In the genomic region with DNA sequence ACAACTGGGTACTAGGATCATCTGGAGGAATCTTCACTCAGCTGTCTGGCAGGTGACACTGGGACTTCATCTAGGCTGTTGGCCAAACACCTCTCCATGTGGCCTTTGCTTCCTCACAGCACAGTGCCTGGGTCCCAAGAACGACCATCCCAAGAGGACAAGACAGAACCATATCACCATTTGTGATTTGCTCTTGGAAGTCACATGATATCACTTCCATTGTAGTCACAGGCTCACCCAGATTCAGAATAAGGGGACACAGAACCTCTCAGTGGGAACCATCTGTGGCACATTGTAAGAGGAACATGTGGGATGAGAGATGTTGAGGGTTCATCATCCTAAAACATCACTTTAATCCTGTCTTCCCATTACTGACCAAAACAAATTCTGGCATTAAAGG, we compare ENCODE assay signal across 1 cellular context.
TF ChIP-seq lines count a peak whose summit lies in the region.

No MANE protein-coding gene starts in this region.

TF ChIP-seq in K562, 482 proteins besides CTCF, POLR2A, EP300 and RAD21:
- TF ChIP-seq SETDB1 (IDR thresholded peaks at IDR 0.05; ENCODE audit: low read length), result no peak
- TF ChIP-seq RAD51 (IDR thresholded peaks at IDR 0.05; ENCODE audit: borderline replicate concordance, low read depth), result peak; percentile 34; the same call in 1 of the 2 replicates
- TF ChIP-seq, protein P1, sequence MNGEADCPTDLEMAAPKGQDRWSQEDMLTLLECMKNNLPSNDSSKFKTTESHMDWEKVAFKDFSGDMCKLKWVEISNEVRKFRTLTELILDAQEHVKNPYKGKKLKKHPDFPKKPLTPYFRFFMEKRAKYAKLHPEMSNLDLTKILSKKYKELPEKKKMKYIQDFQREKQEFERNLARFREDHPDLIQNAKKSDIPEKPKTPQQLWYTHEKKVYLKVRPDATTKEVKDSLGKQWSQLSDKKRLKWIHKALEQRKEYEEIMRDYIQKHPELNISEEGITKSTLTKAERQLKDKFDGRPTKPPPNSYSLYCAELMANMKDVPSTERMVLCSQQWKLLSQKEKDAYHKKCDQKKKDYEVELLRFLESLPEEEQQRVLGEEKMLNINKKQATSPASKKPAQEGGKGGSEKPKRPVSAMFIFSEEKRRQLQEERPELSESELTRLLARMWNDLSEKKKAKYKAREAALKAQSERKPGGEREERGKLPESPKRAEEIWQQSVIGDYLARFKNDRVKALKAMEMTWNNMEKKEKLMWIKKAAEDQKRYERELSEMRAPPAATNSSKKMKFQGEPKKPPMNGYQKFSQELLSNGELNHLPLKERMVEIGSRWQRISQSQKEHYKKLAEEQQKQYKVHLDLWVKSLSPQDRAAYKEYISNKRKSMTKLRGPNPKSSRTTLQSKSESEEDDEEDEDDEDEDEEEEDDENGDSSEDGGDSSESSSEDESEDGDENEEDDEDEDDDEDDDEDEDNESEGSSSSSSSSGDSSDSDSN (IDR thresholded peaks at IDR 0.05; ENCODE audit: borderline replicate concordance in 1 of 2, low read depth in 2 of 2, low read length in 2 of 2), result no peak
- TF ChIP-seq SLC30A9 (CRISPR knock-in tag; IDR thresholded peaks at IDR 0.05), result no peak
- TF ChIP-seq ILF3 (IDR thresholded peaks at IDR 0.05; ENCODE audit: borderline replicate concordance), result no peak
- no peak for TF ChIP-seq MEIS2 (IDR thresholded peaks at IDR 0.05; ENCODE audit: partially characterized antibody)
- TF ChIP-seq NCOR1 (IDR thresholded peaks at IDR 0.05), result no peak
- TF ChIP-seq, protein P2, sequence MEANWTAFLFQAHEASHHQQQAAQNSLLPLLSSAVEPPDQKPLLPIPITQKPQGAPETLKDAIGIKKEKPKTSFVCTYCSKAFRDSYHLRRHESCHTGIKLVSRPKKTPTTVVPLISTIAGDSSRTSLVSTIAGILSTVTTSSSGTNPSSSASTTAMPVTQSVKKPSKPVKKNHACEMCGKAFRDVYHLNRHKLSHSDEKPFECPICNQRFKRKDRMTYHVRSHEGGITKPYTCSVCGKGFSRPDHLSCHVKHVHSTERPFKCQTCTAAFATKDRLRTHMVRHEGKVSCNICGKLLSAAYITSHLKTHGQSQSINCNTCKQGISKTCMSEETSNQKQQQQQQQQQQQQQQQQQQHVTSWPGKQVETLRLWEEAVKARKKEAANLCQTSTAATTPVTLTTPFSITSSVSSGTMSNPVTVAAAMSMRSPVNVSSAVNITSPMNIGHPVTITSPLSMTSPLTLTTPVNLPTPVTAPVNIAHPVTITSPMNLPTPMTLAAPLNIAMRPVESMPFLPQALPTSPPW (CRISPR knock-in tag; IDR thresholded peaks at IDR 0.05), result no peak
- TF ChIP-seq BCOR (IDR thresholded peaks at IDR 0.05), result no peak
- TF ChIP-seq, protein P3, sequence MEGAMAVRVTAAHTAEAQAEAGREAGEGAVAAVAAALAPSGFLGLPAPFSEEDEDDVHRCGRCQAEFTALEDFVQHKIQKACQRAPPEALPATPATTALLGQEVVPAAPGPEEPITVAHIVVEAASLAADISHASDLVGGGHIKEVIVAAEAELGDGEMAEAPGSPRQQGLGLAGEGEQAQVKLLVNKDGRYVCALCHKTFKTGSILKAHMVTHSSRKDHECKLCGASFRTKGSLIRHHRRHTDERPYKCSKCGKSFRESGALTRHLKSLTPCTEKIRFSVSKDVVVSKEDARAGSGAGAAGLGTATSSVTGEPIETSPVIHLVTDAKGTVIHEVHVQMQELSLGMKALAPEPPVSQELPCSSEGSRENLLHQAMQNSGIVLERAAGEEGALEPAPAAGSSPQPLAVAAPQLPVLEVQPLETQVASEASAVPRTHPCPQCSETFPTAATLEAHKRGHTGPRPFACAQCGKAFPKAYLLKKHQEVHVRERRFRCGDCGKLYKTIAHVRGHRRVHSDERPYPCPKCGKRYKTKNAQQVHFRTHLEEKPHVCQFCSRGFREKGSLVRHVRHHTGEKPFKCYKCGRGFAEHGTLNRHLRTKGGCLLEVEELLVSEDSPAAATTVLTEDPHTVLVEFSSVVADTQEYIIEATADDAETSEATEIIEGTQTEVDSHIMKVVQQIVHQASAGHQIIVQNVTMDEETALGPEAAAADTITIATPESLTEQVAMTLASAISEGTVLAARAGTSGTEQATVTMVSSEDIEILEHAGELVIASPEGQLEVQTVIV (CRISPR knock-in tag; IDR thresholded peaks at IDR 0.05; ENCODE audit: borderline replicate concordance), result no peak
- TF ChIP-seq, protein P4, sequence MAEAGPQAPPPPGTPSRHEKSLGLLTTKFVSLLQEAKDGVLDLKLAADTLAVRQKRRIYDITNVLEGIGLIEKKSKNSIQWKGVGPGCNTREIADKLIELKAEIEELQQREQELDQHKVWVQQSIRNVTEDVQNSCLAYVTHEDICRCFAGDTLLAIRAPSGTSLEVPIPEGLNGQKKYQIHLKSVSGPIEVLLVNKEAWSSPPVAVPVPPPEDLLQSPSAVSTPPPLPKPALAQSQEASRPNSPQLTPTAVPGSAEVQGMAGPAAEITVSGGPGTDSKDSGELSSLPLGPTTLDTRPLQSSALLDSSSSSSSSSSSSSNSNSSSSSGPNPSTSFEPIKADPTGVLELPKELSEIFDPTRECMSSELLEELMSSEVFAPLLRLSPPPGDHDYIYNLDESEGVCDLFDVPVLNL (CRISPR knock-in tag; IDR thresholded peaks at IDR 0.05; ENCODE audit: low read depth), result no peak
- no peak for TF ChIP-seq SMARCA4 (IDR thresholded peaks at IDR 0.05)
- TF ChIP-seq PCBP2 (IDR thresholded peaks at IDR 0.05; ENCODE audit: low read depth, low read length, poor library complexity, severe bottlenecking), result no peak
- TF ChIP-seq TOE1 (IDR thresholded peaks at IDR 0.05; ENCODE audit: borderline replicate concordance), result 0 out of 2 replicates have a peak, but pooled peaks have one; percentile 60
- TF ChIP-seq TOE1 (CRISPR knock-in tag; IDR thresholded peaks at IDR 0.05; ENCODE audit: borderline replicate concordance, low read depth), result no peak
- no peak for TF ChIP-seq DACH1 (IDR thresholded peaks at IDR 0.05; ENCODE audit: partially characterized antibody)
- TF ChIP-seq TSC22D4 (tag; IDR thresholded peaks at IDR 0.05), result no peak
- no peak for TF ChIP-seq HLTF (IDR thresholded peaks at IDR 0.05)
- no peak for TF ChIP-seq ZKSCAN3 (CRISPR knock-in tag; IDR thresholded peaks at IDR 0.05)
- TF ChIP-seq, protein P5, sequence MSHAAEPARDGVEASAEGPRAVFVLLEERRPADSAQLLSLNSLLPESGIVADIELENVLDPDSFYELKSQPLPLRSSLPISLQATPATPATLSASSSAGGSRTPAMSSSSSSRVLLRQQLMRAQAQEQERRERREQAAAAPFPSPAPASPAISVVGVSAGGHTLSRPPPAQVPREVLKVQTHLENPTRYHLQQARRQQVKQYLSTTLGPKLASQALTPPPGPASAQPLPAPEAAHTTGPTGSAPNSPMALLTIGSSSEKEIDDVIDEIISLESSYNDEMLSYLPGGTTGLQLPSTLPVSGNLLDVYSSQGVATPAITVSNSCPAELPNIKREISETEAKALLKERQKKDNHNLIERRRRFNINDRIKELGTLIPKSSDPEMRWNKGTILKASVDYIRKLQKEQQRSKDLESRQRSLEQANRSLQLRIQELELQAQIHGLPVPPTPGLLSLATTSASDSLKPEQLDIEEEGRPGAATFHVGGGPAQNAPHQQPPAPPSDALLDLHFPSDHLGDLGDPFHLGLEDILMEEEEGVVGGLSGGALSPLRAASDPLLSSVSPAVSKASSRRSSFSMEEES (CRISPR knock-in tag; IDR thresholded peaks at IDR 0.05), result peak; percentile 82
- no peak for TF ChIP-seq TCFL5 (CRISPR knock-in tag; conservative IDR thresholded peaks at IDR 0.05)
- TF ChIP-seq NELFE (IDR thresholded peaks at IDR 0.05; ENCODE audit: insufficient read depth, insufficient read length), result no peak
- no peak for TF ChIP-seq ESRRA (IDR thresholded peaks at IDR 0.05; ENCODE audit: borderline replicate concordance, low read depth)
- no peak for TF ChIP-seq CHCHD3 (CRISPR knock-in tag; IDR thresholded peaks at IDR 0.05)
- no peak for TF ChIP-seq OTX1 (CRISPR knock-in tag; IDR thresholded peaks at IDR 0.05)
- TF ChIP-seq ZC3H4 (CRISPR knock-in tag; IDR thresholded peaks at IDR 0.05; ENCODE audit: borderline replicate concordance), result no peak
- TF ChIP-seq ZFX (CRISPR knock-in tag; IDR thresholded peaks at IDR 0.05), result peak; percentile 43; the same call in 1 of the 2 replicates
- no peak for TF ChIP-seq NUFIP1 (IDR thresholded peaks at IDR 0.05; ENCODE audit: partially characterized antibody)
- TF ChIP-seq, protein P6, sequence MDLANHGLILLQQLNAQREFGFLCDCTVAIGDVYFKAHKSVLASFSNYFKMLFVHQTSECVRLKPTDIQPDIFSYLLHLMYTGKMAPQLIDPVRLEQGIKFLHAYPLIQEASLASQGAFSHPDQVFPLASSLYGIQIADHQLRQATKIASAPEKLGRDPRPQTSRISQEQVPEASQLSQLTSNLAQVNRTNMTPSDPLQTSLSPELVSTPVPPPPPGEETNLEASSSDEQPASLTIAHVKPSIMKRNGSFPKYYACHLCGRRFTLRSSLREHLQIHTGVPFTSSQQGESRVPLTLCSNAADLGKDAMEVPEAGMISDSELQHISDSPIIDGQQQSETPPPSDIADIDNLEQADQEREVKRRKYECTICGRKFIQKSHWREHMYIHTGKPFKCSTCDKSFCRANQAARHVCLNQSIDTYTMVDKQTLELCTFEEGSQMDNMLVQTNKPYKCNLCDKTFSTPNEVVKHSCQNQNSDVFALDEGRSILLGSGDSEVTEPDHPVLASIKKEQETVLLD (IDR thresholded peaks at IDR 0.05), result no peak
- TF ChIP-seq HNRNPL (IDR thresholded peaks at IDR 0.05; ENCODE audit: low read depth, low read length), result no peak
- TF ChIP-seq EHMT2 (IDR thresholded peaks at IDR 0.05), result no peak
- TF ChIP-seq ZNF780A (CRISPR knock-in tag; IDR thresholded peaks at IDR 0.05), result no peak
- no peak for TF ChIP-seq NFIC (IDR thresholded peaks at IDR 0.05)
